ENCODE assay signal across 21 cellular contexts in the genomic region with DNA sequence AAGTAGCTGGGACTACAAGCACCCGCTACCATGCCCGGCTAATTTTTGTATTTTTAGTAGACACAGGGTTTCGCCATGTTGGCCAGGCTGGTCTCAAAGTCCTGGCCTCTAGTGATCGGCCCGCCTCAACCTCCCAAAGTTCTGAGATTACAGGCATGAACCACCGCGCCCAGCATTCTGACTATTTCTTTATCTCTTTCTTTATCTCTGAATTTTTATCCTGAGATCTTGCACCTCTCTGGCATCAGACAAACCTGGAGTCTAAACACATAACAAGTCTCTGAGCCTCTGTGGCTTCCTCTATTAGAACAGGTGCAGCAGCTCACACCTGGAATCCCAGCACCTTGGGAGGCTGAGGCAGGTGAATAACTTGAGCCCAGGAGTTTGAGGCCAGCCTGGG.
"Had no signal": no experiment of that assay in that cellular context is flagged by ENCODE, and none has a peak within 500 bp of the region (broad histone marks: within the 10 kb centered on the region; RNA-seq: fewer than 3 reads in every experiment).

No MANE protein-coding gene starts in this region.

- H3K27ac Mint-ChIP-seq: type B pancreatic cell had no signal

- H3K27me3 Mint-ChIP-seq: naive thymus-derived CD8-positive, alpha-beta T cell; type B pancreatic cell had no signal

- FAIRE-seq: urothelium cell line had no signal

- H3K9me3 ChIP-seq: heart left ventricle, psoas muscle, spleen, stomach had no signal

- H3K36me3 Mint-ChIP-seq: type B pancreatic cell had no signal

- H3K9me3 Mint-ChIP-seq: naive thymus-derived CD8-positive, alpha-beta T cell; type B pancreatic cell had no signal

- ATAC-seq: heart left ventricle; naive thymus-derived CD8-positive, alpha-beta T cell; psoas muscle; sciatic nerve had no signal

- DNase-seq: effector CD4-positive, alpha-beta T cell; foreskin melanocyte; heart left ventricle; hippocampal formation; kidney glomerular epithelial cell; mesendoderm; naive thymus-derived CD8-positive, alpha-beta T cell; psoas muscle; retina; spleen; stimulated activated CD4-positive, alpha-beta T cell treated with anti-CD3 and anti-CD28 coated beads, Interleukin-15, amount 100 ng/mL, for 24 hours; stimulated activated CD4-positive, alpha-beta T cell treated with anti-CD3 and anti-CD28 coated beads, Interleukin-1b, Interleukin-23, amount 100 ng/mL, for 48 hours; stimulated activated CD4-positive, alpha-beta T cell treated with anti-CD3 and anti-CD28 coated beads, Interleukin-4, amount 100 ng/mL, for 24 hours; stimulated activated naive CD4-positive, alpha-beta T cell; stomach; substantia nigra had no signal

- H3K27me3 ChIP-seq: heart left ventricle, neutrophil, spleen, stomach had no signal

- H3K4me3 ChIP-seq: coronary artery, heart left ventricle, psoas muscle, spleen, stomach had no signal

- H3K4me3 Mint-ChIP-seq: type B pancreatic cell had no signal

- H3K27ac ChIP-seq: coronary artery, heart left ventricle, neutrophil, psoas muscle, spleen, stomach had no signal

- H3K4me1 ChIP-seq: heart left ventricle, psoas muscle had no signal
